ENCODE assay signal across 26 cellular contexts in genomic region chr12:120914794-120915193, GRCh38. TPM values are rescaled to one million over a fixed set of nuclear protein-coding genes. Genes with fewer than 3 reads are reported as not detected.
DNase-seq lines count a peak whose midpoint lies in the region; ATAC-seq and TF ChIP-seq lines count a peak whose summit lies in the region.
"Had no signal": no experiment of that assay in that cellular context is flagged by ENCODE, and none has a peak within 500 bp of the region (broad histone marks: within the 10 kb centered on the region; RNA-seq: fewer than 3 reads in every experiment).

No MANE protein-coding gene starts in this region.

- no peak overlapping the region for H3K27ac Mint-ChIP-seq in endodermal cell
- H3K27ac Mint-ChIP-seq: CD4-positive, alpha-beta T cell; H9 had no signal

- H3K9me3 ChIP-seq in endodermal cell (ENCODE audit: control insufficient read depth, low read length), result peaks cover 9% of the 10 kb centered on the region

- no peaks in the 10 kb centered on the region for H3K36me3 ChIP-seq in endodermal cell (ENCODE audit: control insufficient read depth, insufficient read depth, low read length)
- H3K36me3 ChIP-seq: BLaER1 had no signal

- no peak overlapping the region for H3K4me3 ChIP-seq in endodermal cell (ENCODE audit: low read length)
- H3K4me3 ChIP-seq: BLaER1, GM12878, GM23248 had no signal

- WGBS in endodermal cell (ENCODE audit: insufficient coverage in 1 of 2, insufficient read length in 1 of 2), 2 experiments, result 92 to 95% methylated on average over 5 to 7 of the region's 7 CpGs

- H3K9ac ChIP-seq in endodermal cell (ENCODE audit: extremely low read depth, low read length, poor library complexity, severe bottlenecking), result no peak overlapping the region
- H3K9ac ChIP-seq: BLaER1, GM23248 had no signal

- ATAC-seq in GM18868 (IDR thresholded peaks at IDR 0.05; ENCODE audit: unreplicated experiment), result no peak
- ATAC-seq: GM12878 had no signal

- peaks cover 20% of the 10 kb centered on the region for H3K9me3 Mint-ChIP-seq in endodermal cell

- DNase-seq in NCI-H2171 treated with DMSO at 0.1 percent for 48 hours (lab: John Stamatoyannopoulos, UW), result peak; percentile 21
- no peak for DNase-seq in NCI-H2171 (lab: John Stamatoyannopoulos, UW)
- DNase-seq in endodermal cell, result peak; percentile 31
- DNase-seq in islet precursor cell, result peak; percentile 58
- no peak for DNase-seq in Kasumi-1 (lab: John Stamatoyannopoulos, UW)
- no peak for DNase-seq in NCI-H146 treated with DMSO at 0.1 percent for 48 hours (lab: John Stamatoyannopoulos, UW; ENCODE audit: unreplicated experiment)
- DNase-seq in NCI-H1694 treated with DMSO at 0.1 percent for 48 hours (lab: John Stamatoyannopoulos, UW), result no peak
- DNase-seq: ACHN; Caco-2; CD4-positive, alpha-beta T cell; DMS 273 treated with DMSO at 0.1 percent for 48 hours; DMS79 treated with DMSO at 0.1 percent for 48 hours; GM23248; H9; KBM-7; NCI-H1092 treated with DMSO at 0.1 percent for 48 hours; NCI-H1436 treated with DMSO at 0.1 percent for 48 hours; NCI-H2081; NCI-H446; NCI-H526; SHP77 had no signal

- H3K4me1 Mint-ChIP-seq in endodermal cell, result no peaks in the 10 kb centered on the region
- H3K4me1 Mint-ChIP-seq: H9 had no signal

- H3K27me3 ChIP-seq in endodermal cell (ENCODE audit: control insufficient read depth, insufficient read depth, low read length, poor library complexity, severe bottlenecking), result no peaks in the 10 kb centered on the region
- H3K27me3 ChIP-seq: BLaER1 had no signal

- TF ChIP-seq CTCF in endodermal cell (conservative IDR thresholded peaks at IDR 0.05), result no peak

- no peaks in the 10 kb centered on the region for H3K4me1 ChIP-seq in endodermal cell (ENCODE audit: control insufficient read depth, insufficient read depth, low read length)
- H3K4me1 ChIP-seq: BLaER1, Caco-2 had no signal

- H3K27ac ChIP-seq in endodermal cell (ENCODE audit: low read depth, low read length), result no peak overlapping the region
- H3K27ac ChIP-seq: 22Rv1, BLaER1, GM23248, HL-60 had no signal

- H3K27me3 Mint-ChIP-seq in endodermal cell (ENCODE audit: insufficient read depth), result peaks cover 2% of the 10 kb centered on the region
- H3K27me3 Mint-ChIP-seq: CD4-positive, alpha-beta T cell had no signal

- no peaks in the 10 kb centered on the region for H3K36me3 Mint-ChIP-seq in endodermal cell (ENCODE audit: low read depth)

- no peak overlapping the region for H3K4me3 Mint-ChIP-seq in endodermal cell
- H3K4me3 Mint-ChIP-seq: CD4-positive, alpha-beta T cell; H9 had no signal

RNA-seq across cellular contexts. Expression of gene SPPL3, which starts 10.6 kb away (rescaled TPM):
- total RNA-seq in endodermal cell, result 10 to 100 TPM; 41.1 to 46.8 TPM
- polyA plus RNA-seq in endodermal cell (2013, experiment 1 of 2), result 68.2 TPM
- 54.4 TPM for polyA plus RNA-seq in endodermal cell (2013, experiment 2 of 2)

Comparison
In these comparisons a context has a peak if more than half of its experiments do, and no peak if none do; other contexts are left out.
1. DNase-seq: peak in NCI-H2171 treated with DMSO at 0.1 percent for 48 hours (single experiment), endodermal cell (single experiment) and islet precursor cell (single experiment); none in NCI-H2171 (single experiment), Kasumi-1 (0 of 2), NCI-H146 treated with DMSO at 0.1 percent for 48 hours (single experiment) and NCI-H1694 treated with DMSO at 0.1 percent for 48 hours (single experiment).